Comparison of ENCODE assay signal across 12 cellular contexts in genomic region chr22:30806391-30806861, GRCh38.
DNase-seq lines count a peak whose midpoint lies in the region; ATAC-seq and TF ChIP-seq lines count a peak whose summit lies in the region.
"Had no signal": no experiment of that assay in that cellular context is flagged by ENCODE, and none has a peak within 500 bp of the region (broad histone marks: within the 10 kb centered on the region; RNA-seq: fewer than 3 reads in every experiment).

No MANE protein-coding gene starts in this region.

- no peak for TF ChIP-seq CTCF in lower leg skin (IDR thresholded peaks at IDR 0.05)

- no peaks in the 10 kb centered on the region for H3K9me3 Mint-ChIP-seq in activated CD4-positive, alpha-beta T cell treated with anti-CD3 and anti-CD28 coated beads, Interleukin-2, amount 10 ng/mL, durations not matched to agents 24 days and 14 days
- H3K9me3 Mint-ChIP-seq: nephron had no signal

- H3K4me1 Mint-ChIP-seq in activated CD4-positive, alpha-beta T cell treated with anti-CD3 and anti-CD28 coated beads, Interleukin-2, amount 10 ng/mL, durations not matched to agents 24 days and 14 days = peaks cover 3% of the 10 kb centered on the region
- H3K4me1 Mint-ChIP-seq: nephron had no signal

- no peak overlapping the region for H3K27ac Mint-ChIP-seq in activated CD4-positive, alpha-beta T cell treated with anti-CD3 and anti-CD28 coated beads, Interleukin-2, amount 10 ng/mL, durations not matched to agents 24 days and 14 days
- H3K27ac Mint-ChIP-seq: nephron had no signal

- H3K4me3 ChIP-seq in lower leg skin (ENCODE audit: low read depth, poor library complexity, severe bottlenecking) = no peak overlapping the region
- H3K4me3 ChIP-seq: gastroesophageal sphincter had no signal

- DNase-seq in DMS153 (lab: John Stamatoyannopoulos, UW) (peak; percentile 91), HS-27A (ENCODE audit: low read depth) (peak; percentile 62), SHP77 (lab: John Stamatoyannopoulos, UW) (peak; percentile 46 to 68), glomerular visceral epithelial cell (ENCODE audit: extremely low spot score) (peak; percentile 41), lower leg skin (ENCODE audit: low spot score in 2 of 2) (no peak)
- no peak for DNase-seq in activated CD4-positive, alpha-beta T cell treated with anti-CD3 and anti-CD28 coated beads, Interleukin-2, amount 10 ng/mL, durations not matched to agents 24 days and 14 days
- DNase-seq: NCI-H187; stimulated activated CD4-positive, alpha-beta T cell treated with anti-CD3 and anti-CD28 coated beads, Interleukin-4, amount 100 ng/mL, for 1 hour had no signal

- H3K27me3 Mint-ChIP-seq in activated CD4-positive, alpha-beta T cell treated with anti-CD3 and anti-CD28 coated beads, Interleukin-2, amount 10 ng/mL, durations not matched to agents 24 days and 14 days = peaks cover 10% of the 10 kb centered on the region

- H3K36me3 Mint-ChIP-seq in activated CD4-positive, alpha-beta T cell treated with anti-CD3 and anti-CD28 coated beads, Interleukin-2, amount 10 ng/mL, durations not matched to agents 24 days and 14 days (ENCODE audit: low read depth) = no peaks in the 10 kb centered on the region

- intact Hi-C loops in lower leg skin (cut with DNase I; ENCODE audit: low total_unique reads) = no loop called here
- intact Hi-C loops in activated CD4-positive, alpha-beta T cell treated with anti-CD3 and anti-CD28 coated beads, Interleukin-2, amount 10 ng/mL, durations not matched to agents 24 days and 14 days (cut with micrococcal nuclease) = no loop called here

- no peak for ATAC-seq in HG03342 (IDR thresholded peaks at IDR 0.05; ENCODE audit: unreplicated experiment)
- ATAC-seq in HG03025 (IDR thresholded peaks at IDR 0.05; ENCODE audit: low FRiP score, unreplicated experiment) = no peak
- ATAC-seq: gastroesophageal sphincter had no signal

- 70 to 77% methylated on average over 3 of the region's 3 CpGs for WGBS in lower leg skin, 2 donors

- no peak overlapping the region for H3K4me3 Mint-ChIP-seq in activated CD4-positive, alpha-beta T cell treated with anti-CD3 and anti-CD28 coated beads, Interleukin-2, amount 10 ng/mL, durations not matched to agents 24 days and 14 days
- H3K4me3 Mint-ChIP-seq: nephron had no signal

- TF ChIP-seq POLR2A in lower leg skin (IDR thresholded peaks at IDR 0.05) = no peak

Comparison
In these comparisons a context has a peak if more than half of its experiments do, and no peak if none do; other contexts are left out.
1. DNase-seq: peak in DMS153 (single experiment), HS-27A (single experiment), SHP77 (2 of 2) and glomerular visceral epithelial cell (single experiment); none in lower leg skin (0 of 2) and activated CD4-positive, alpha-beta T cell treated with anti-CD3 and anti-CD28 coated beads, Interleukin-2, amount 10 ng/mL, durations not matched to agents 24 days and 14 days (single experiment).